In the genomic region with DNA sequence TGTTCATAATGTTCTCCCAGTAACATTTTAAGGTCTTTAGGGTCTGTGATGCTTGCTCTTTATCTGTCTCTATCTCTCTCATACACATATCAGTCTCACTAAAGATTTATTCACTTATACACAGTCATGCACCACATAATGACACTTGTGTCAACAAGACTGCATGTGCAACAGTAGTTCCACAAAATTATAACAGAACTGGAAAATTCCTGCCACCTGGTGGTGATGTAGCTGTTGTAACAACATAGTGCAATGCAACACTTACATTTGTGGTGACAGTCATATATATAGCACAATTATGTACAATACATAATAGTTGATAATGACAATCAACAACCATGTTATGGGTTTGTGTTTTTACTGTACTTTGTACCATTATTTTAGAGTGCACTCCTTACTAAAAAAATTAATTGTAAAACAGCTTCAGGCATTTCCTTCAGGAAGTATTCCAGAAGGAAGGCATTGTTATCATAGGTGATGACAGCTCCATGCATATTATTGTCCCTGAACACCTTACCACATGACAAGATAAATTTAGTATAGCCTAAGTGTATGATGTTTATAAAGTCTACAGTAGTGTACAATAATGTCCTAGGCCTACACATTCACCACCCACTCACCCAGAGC, we compare ENCODE assay signal across 7 cellular contexts. TPM values are rescaled to one million over a fixed set of nuclear protein-coding genes. Genes with fewer than 3 reads are reported as not detected.
DNase-seq lines count a peak whose midpoint lies in the region; ATAC-seq and TF ChIP-seq lines count a peak whose summit lies in the region.

No MANE protein-coding gene starts in this region.

- no peak overlapping the region for H3K27ac Mint-ChIP-seq in CD8-positive, alpha-beta memory T cell
- H3K27ac Mint-ChIP-seq in activated CD4-positive, alpha-beta memory T cell treated with anti-CD3 and anti-CD28 coated beads, Interleukin-2, amount 10 ng/mL, durations not matched to agents 7 days and 5 days, result no peak overlapping the region

- no peaks in the 10 kb centered on the region for H3K4me1 ChIP-seq in lower lobe of right lung
- no peaks in the 10 kb centered on the region for H3K4me1 ChIP-seq in CD8-positive, alpha-beta memory T cell (ENCODE audit: insufficient read depth, low read length)

- DNase-seq in GM10266 (ENCODE audit: extremely low spot score) (peak; percentile 5), M059J (ENCODE audit: low read depth) (peak; percentile 22), WERI-Rb-1 (peak; percentile 46), lower lobe of right lung (no peak), HPDE6-E6E7 (ENCODE audit: extremely low spot score) (no peak)
- no peak for DNase-seq in CD8-positive, alpha-beta memory T cell
- no peak for DNase-seq in activated CD4-positive, alpha-beta memory T cell treated with anti-CD3 and anti-CD28 coated beads, Interleukin-2, amount 10 ng/mL, durations not matched to agents 7 days and 5 days

- H3K4me1 Mint-ChIP-seq in CD8-positive, alpha-beta memory T cell, result no peaks in the 10 kb centered on the region
- no peaks in the 10 kb centered on the region for H3K4me1 Mint-ChIP-seq in activated CD4-positive, alpha-beta memory T cell treated with anti-CD3 and anti-CD28 coated beads, Interleukin-2, amount 10 ng/mL, durations not matched to agents 7 days and 5 days

- TF ChIP-seq CTCF in GM10266 (IDR thresholded peaks at IDR 0.05; ENCODE audit: control insufficient read depth, insufficient read depth, low read depth, missing control alignments), result peak; percentile 26
- peak; percentile 36; the same call in 1 of the 2 replicates for TF ChIP-seq CTCF in WERI-Rb-1 (IDR thresholded peaks at IDR 0.05; ENCODE audit: low read depth, low read length)
- TF ChIP-seq CTCF in lower lobe of right lung (IDR thresholded peaks at IDR 0.05), result peak; percentile 24

- H3K9me3 ChIP-seq in WERI-Rb-1 (ENCODE audit: severe bottlenecking) (peaks cover 4% of the 10 kb centered on the region), lower lobe of right lung (no peaks in the 10 kb centered on the region)
- no peaks in the 10 kb centered on the region for H3K9me3 ChIP-seq in CD8-positive, alpha-beta memory T cell (ENCODE audit: low read length)

- no peak overlapping the region for H3K4me3 Mint-ChIP-seq in CD8-positive, alpha-beta memory T cell
- H3K4me3 Mint-ChIP-seq in activated CD4-positive, alpha-beta memory T cell treated with anti-CD3 and anti-CD28 coated beads, Interleukin-2, amount 10 ng/mL, durations not matched to agents 7 days and 5 days, result no peak overlapping the region

- H3K4me3 ChIP-seq in WERI-Rb-1 (ENCODE audit: low read depth, low read length) (no peak overlapping the region), lower lobe of right lung (no peak overlapping the region)
- no peak overlapping the region for H3K4me3 ChIP-seq in CD8-positive, alpha-beta memory T cell (ENCODE audit: low read length)

- intact Hi-C loops in lower lobe of right lung (cut with DNase I), result no loop called here

- H3K27me3 Mint-ChIP-seq in CD8-positive, alpha-beta memory T cell, result peaks cover 0 to 15% of the 10 kb centered on the region in 2 donors
- peaks cover 13% of the 10 kb centered on the region for H3K27me3 Mint-ChIP-seq in activated CD4-positive, alpha-beta memory T cell treated with anti-CD3 and anti-CD28 coated beads, Interleukin-2, amount 10 ng/mL, durations not matched to agents 7 days and 5 days

- no peaks in the 10 kb centered on the region for H3K36me3 ChIP-seq in WERI-Rb-1
- H3K36me3 ChIP-seq in lower lobe of right lung, result no peaks in the 10 kb centered on the region
- H3K36me3 ChIP-seq in CD8-positive, alpha-beta memory T cell (ENCODE audit: insufficient read depth, low read length), result no peaks in the 10 kb centered on the region

- peaks cover 5% of the 10 kb centered on the region for H3K27me3 ChIP-seq in WERI-Rb-1 (ENCODE audit: insufficient read depth, low read depth, severe bottlenecking)
- H3K27me3 ChIP-seq in lower lobe of right lung (ENCODE audit: low read depth), result no peaks in the 10 kb centered on the region
- H3K27me3 ChIP-seq in CD8-positive, alpha-beta memory T cell (ENCODE audit: insufficient read depth, low read length, poor library complexity, severe bottlenecking), result no peaks in the 10 kb centered on the region

- H3K27ac ChIP-seq in WERI-Rb-1 (no peak overlapping the region), lower lobe of right lung (no peak overlapping the region)
- H3K27ac ChIP-seq in CD8-positive, alpha-beta memory T cell (ENCODE audit: low read depth, low read length), result no peak overlapping the region

- ATAC-seq in lower lobe of right lung, result no peak

- CTCF ChIA-PET in CD8-positive, alpha-beta memory T cell (lab: Charles Lee), result no interaction called here
- CTCF ChIA-PET in activated CD4-positive, alpha-beta memory T cell treated with anti-CD3 and anti-CD28 coated beads, Interleukin-2, amount 10 ng/mL, durations not matched to agents 7 days and 5 days (lab: Charles Lee), result interaction anchor here (0.6 kb wide), 1 partner anchor 520 kb away, joined by 4 read pairs; no protein-coding TSS in a partner anchor

- peaks cover 0 to 10% (median 0%) of the 10 kb centered on the region in 5 donors for H3K9me3 Mint-ChIP-seq in CD8-positive, alpha-beta memory T cell
- H3K9me3 Mint-ChIP-seq in activated CD4-positive, alpha-beta memory T cell treated with anti-CD3 and anti-CD28 coated beads, Interleukin-2, amount 10 ng/mL, durations not matched to agents 7 days and 5 days, result no peaks in the 10 kb centered on the region

- POLR2A ChIA-PET in CD8-positive, alpha-beta memory T cell (lab: Charles Lee), result no interaction called here
- POLR2A ChIA-PET in activated CD4-positive, alpha-beta memory T cell treated with anti-CD3 and anti-CD28 coated beads, Interleukin-2, amount 10 ng/mL, durations not matched to agents 7 days and 5 days (lab: Charles Lee), result no interaction called here

- no peaks in the 10 kb centered on the region for H3K36me3 Mint-ChIP-seq in CD8-positive, alpha-beta memory T cell
- no peaks in the 10 kb centered on the region for H3K36me3 Mint-ChIP-seq in activated CD4-positive, alpha-beta memory T cell treated with anti-CD3 and anti-CD28 coated beads, Interleukin-2, amount 10 ng/mL, durations not matched to agents 7 days and 5 days (ENCODE audit: low read depth)

RNA-seq across cellular contexts. Expression of gene TDRD5, which starts 8.1 kb away (rescaled TPM):
- total RNA-seq in M059J (2014; rRNA removed; shearing (Covaris generic)), result not detected in 2 replicates
- 0.15 TPM for total RNA-seq in lower lobe of right lung
- total RNA-seq in CD8-positive, alpha-beta memory T cell, result not detected
- polyA plus RNA-seq in CD8-positive, alpha-beta memory T cell, result not detected
- total RNA-seq in activated CD4-positive, alpha-beta memory T cell treated with anti-CD3 and anti-CD28 coated beads, Interleukin-2, amount 10 ng/mL, durations not matched to agents 7 days and 5 days, result not detected

RNA-seq across cellular contexts. Expression of gene NPHS2, which starts 24.0 kb away (rescaled TPM):
- total RNA-seq in M059J (2014; rRNA removed; shearing (Covaris generic)), result not detected in 2 replicates
- not detected for total RNA-seq in lower lobe of right lung
- total RNA-seq in CD8-positive, alpha-beta memory T cell, result not detected
- polyA plus RNA-seq in CD8-positive, alpha-beta memory T cell, result not detected
- total RNA-seq in activated CD4-positive, alpha-beta memory T cell treated with anti-CD3 and anti-CD28 coated beads, Interleukin-2, amount 10 ng/mL, durations not matched to agents 7 days and 5 days, result not detected

Comparison
In these comparisons a context has a peak if more than half of its experiments do, and no peak if none do; other contexts are left out.
1. DNase-seq: peak in GM10266 (single experiment), M059J (single experiment) and WERI-Rb-1 (single experiment); none in lower lobe of right lung (single experiment), CD8-positive, alpha-beta memory T cell (0 of 5), HPDE6-E6E7 (single experiment) and activated CD4-positive, alpha-beta memory T cell treated with anti-CD3 and anti-CD28 coated beads, Interleukin-2, amount 10 ng/mL, durations not matched to agents 7 days and 5 days (single experiment).
2. Peak in every context shown above with its lines, with median percentiles within 50 percentile points of each other: CTCF ChIP-seq.